In the genomic region with DNA sequence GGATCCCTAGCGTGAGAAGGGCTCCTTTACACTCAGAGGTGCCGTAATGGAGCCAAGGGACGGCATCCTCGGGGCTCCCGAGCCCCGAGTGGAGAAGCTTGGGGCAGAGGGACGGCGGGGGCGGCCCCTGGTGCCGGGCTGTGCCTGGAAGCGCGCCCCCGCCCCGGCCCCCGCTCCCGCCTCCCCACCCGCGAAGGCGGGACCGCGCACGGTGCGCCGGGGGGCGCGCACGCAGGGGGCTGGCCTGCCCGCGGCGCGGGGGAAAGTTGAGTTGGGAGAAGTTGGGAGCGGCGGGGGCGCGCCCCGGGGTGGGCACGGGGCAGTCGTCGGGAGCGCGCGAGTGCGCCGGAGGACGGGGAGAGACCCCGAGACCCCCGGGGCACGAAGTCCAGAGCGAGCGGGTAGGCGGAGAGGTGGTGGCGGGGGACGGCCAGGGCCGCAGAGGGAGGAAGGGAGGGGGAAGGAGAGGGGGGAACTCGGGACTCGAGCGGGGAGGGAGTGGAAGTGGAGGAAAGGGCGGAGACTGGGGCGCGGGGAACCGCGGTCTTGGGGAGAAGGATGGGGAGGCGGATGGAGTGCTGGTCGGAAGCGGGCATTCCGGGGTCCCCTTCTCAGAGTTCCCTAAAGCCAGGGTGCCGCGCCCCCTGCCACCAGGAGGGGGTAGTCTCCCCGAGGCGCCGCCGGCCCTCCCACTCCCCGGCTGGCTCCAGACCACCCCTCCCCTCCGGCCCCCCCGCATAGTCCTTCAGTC, we compare ENCODE assay signal across 1 cellular context.
TF ChIP-seq lines count a peak whose summit lies in the region.

A gene with protein sequence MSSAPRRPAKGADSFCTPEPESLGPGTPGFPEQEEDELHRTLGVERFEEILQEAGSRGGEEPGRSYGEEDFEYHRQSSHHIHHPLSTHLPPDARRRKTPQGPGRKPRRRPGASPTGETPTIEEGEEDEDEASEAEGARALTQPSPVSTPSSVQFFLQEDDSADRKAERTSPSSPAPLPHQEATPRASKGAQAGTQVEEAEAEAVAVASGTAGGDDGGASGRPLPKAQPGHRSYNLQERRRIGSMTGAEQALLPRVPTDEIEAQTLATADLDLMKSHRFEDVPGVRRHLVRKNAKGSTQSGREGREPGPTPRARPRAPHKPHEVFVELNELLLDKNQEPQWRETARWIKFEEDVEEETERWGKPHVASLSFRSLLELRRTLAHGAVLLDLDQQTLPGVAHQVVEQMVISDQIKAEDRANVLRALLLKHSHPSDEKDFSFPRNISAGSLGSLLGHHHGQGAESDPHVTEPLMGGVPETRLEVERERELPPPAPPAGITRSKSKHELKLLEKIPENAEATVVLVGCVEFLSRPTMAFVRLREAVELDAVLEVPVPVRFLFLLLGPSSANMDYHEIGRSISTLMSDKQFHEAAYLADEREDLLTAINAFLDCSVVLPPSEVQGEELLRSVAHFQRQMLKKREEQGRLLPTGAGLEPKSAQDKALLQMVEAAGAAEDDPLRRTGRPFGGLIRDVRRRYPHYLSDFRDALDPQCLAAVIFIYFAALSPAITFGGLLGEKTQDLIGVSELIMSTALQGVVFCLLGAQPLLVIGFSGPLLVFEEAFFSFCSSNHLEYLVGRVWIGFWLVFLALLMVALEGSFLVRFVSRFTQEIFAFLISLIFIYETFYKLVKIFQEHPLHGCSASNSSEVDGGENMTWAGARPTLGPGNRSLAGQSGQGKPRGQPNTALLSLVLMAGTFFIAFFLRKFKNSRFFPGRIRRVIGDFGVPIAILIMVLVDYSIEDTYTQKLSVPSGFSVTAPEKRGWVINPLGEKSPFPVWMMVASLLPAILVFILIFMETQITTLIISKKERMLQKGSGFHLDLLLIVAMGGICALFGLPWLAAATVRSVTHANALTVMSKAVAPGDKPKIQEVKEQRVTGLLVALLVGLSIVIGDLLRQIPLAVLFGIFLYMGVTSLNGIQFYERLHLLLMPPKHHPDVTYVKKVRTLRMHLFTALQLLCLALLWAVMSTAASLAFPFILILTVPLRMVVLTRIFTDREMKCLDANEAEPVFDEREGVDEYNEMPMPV (plus strand): TSS at position 228 of the 751 bp plus-strand sequence. CDS start 2,399 bp downstream, outside the sequence.

TF ChIP-seq in SK-N-SH, 30 proteins besides CTCF, POLR2A, EP300 and RAD21 (continued from another document):
- TF ChIP-seq, protein P1, sequence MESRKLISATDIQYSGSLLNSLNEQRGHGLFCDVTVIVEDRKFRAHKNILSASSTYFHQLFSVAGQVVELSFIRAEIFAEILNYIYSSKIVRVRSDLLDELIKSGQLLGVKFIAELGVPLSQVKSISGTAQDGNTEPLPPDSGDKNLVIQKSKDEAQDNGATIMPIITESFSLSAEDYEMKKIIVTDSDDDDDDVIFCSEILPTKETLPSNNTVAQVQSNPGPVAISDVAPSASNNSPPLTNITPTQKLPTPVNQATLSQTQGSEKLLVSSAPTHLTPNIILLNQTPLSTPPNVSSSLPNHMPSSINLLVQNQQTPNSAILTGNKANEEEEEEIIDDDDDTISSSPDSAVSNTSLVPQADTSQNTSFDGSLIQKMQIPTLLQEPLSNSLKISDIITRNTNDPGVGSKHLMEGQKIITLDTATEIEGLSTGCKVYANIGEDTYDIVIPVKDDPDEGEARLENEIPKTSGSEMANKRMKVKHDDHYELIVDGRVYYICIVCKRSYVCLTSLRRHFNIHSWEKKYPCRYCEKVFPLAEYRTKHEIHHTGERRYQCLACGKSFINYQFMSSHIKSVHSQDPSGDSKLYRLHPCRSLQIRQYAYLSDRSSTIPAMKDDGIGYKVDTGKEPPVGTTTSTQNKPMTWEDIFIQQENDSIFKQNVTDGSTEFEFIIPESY (IDR thresholded peaks at IDR 0.05; ENCODE audit: borderline replicate concordance, low read depth), result no peak
- TF ChIP-seq TEAD4 (IDR thresholded peaks at IDR 0.05; ENCODE audit: borderline replicate concordance, insufficient read depth) (0 out of 2 replicates have a peak, but pooled peaks have one; percentile 13), GABPA (IDR thresholded peaks at IDR 0.05; ENCODE audit: low read depth) (0 out of 2 replicates have a peak, but pooled peaks have one; percentile 5), NRF1 (IDR thresholded peaks at IDR 0.05; ENCODE audit: low read depth, low read length) (peak; percentile 50), TAF1 (IDR thresholded peaks at IDR 0.05; ENCODE audit: borderline replicate concordance, low read depth, low read length) (peak; percentile 27), RXRA (IDR thresholded peaks at IDR 0.05; ENCODE audit: borderline replicate concordance, low read depth) (no peak), EZH2phosphoT487 (IDR thresholded peaks at IDR 0.05; ENCODE audit: borderline replicate concordance, low read depth) (no peak), SIN3A (IDR thresholded peaks at IDR 0.05; ENCODE audit: borderline replicate concordance, low read depth, low read length) (peak; percentile 26; the same call in 1 of the 2 replicates), YY1 (IDR thresholded peaks at IDR 0.05; ENCODE audit: low read depth) (0 out of 2 replicates have a peak, but pooled peaks have one; percentile 9)
- TF ChIP-seq, protein P2, sequence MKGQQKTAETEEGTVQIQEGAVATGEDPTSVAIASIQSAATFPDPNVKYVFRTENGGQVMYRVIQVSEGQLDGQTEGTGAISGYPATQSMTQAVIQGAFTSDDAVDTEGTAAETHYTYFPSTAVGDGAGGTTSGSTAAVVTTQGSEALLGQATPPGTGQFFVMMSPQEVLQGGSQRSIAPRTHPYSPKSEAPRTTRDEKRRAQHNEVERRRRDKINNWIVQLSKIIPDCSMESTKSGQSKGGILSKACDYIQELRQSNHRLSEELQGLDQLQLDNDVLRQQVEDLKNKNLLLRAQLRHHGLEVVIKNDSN (IDR thresholded peaks at IDR 0.05; ENCODE audit: borderline replicate concordance, low read depth), result no peak
- TF ChIP-seq, protein P3, sequence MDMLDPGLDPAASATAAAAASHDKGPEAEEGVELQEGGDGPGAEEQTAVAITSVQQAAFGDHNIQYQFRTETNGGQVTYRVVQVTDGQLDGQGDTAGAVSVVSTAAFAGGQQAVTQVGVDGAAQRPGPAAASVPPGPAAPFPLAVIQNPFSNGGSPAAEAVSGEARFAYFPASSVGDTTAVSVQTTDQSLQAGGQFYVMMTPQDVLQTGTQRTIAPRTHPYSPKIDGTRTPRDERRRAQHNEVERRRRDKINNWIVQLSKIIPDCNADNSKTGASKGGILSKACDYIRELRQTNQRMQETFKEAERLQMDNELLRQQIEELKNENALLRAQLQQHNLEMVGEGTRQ (IDR thresholded peaks at IDR 0.05; ENCODE audit: borderline replicate concordance, low read depth, low read length), result no peak
TF ChIP-seq in SK-N-SH: peak in this region for 8.
